In genomic region chr2:236636714-236637485, GRCh38 we compare ENCODE assay signal across 20 cellular contexts.
DNase-seq lines count a peak whose midpoint lies in the region; ATAC-seq and TF ChIP-seq lines count a peak whose summit lies in the region.
"Had no signal": no experiment of that assay in that cellular context is flagged by ENCODE, and none has a peak within 500 bp of the region (broad histone marks: within the 10 kb centered on the region; RNA-seq: fewer than 3 reads in every experiment).

No MANE protein-coding gene starts in this region.

- POLR2A ChIA-PET in GM10248 (lab: Yijun Ruan, JAX), result no interaction called here

- TF ChIP-seq CTCF in GM10248 (IDR thresholded peaks at IDR 0.05; ENCODE audit: control extremely low read depth, extremely low read depth, low read depth, missing control alignments), result no peak

- CTCF ChIA-PET in GM10248 (lab: Yijun Ruan, JAX), result no interaction called here

- intact Hi-C loops in sciatic nerve (cut with DNase I), result no loop called here

- DNase-seq in activated effector memory CD4-positive, alpha-beta T cell treated with anti-CD3 and anti-CD28 coated beads, Interleukin-2, amount 50 U/mL, for 16 hours, result peak; percentile 27
- DNase-seq in activated effector memory CD4-positive, alpha-beta T cell treated with Interleukin-2 at 50 U/mL for 16 hours, result no peak
- DNase-seq in islet precursor cell (peak; percentile 32), sciatic nerve (ENCODE audit: low spot score) (peak; percentile 25), ureter (ENCODE audit: low spot score) (peak; percentile 37), NCI-H146 treated with DMSO at 0.1 percent for 48 hours (lab: John Stamatoyannopoulos, UW; ENCODE audit: unreplicated experiment) (no peak), GM10248 (ENCODE audit: extremely low spot score) (no peak)
- DNase-seq: BE2C; Caco-2; CD4-positive, alpha-beta T cell; DMS53; GOT3; KG1; NCI-H1105 treated with DMSO at 0.1 percent for 48 hours; NCI-H1694 treated with DMSO at 0.1 percent for 48 hours; NCI-H510A; NCI-H748 treated with DMSO at 0.1 percent for 48 hours; NK-92 treated with Interleukin-12 subunit alpha and Interleukin-12 subunit beta, amount 100 ng/mL, for 24 hours had no signal

- ATAC-seq in sciatic nerve (no peak), HG03025 (IDR thresholded peaks at IDR 0.05; ENCODE audit: low FRiP score, unreplicated experiment) (no peak)
- ATAC-seq: Right ventricle myocardium inferior had no signal

Comparison
In these comparisons a context has a peak if more than half of its experiments do, and no peak if none do; other contexts are left out.
1. DNase-seq: peak in activated effector memory CD4-positive, alpha-beta T cell treated with anti-CD3 and anti-CD28 coated beads, Interleukin-2, amount 50 U/mL, for 16 hours (single experiment), islet precursor cell (single experiment), sciatic nerve (single experiment) and ureter (single experiment); none in activated effector memory CD4-positive, alpha-beta T cell treated with Interleukin-2 at 50 U/mL for 16 hours (single experiment), NCI-H146 treated with DMSO at 0.1 percent for 48 hours (single experiment) and GM10248 (single experiment).